1 cellular context compared by ENCODE assay signal in genomic region chr3:126216416-126216815, GRCh38.
TF ChIP-seq lines count a peak whose summit lies in the region.

No MANE protein-coding gene starts in this region.

TF ChIP-seq in GM23338, 12 proteins besides CTCF, POLR2A, EP300 and RAD21 (continued from another document):
- no peak for TF ChIP-seq EZH2 (IDR thresholded peaks at IDR 0.05; ENCODE audit: low read depth, unreplicated experiment)
- TF ChIP-seq ZNF331 (CRISPR knock-in tag; IDR thresholded peaks at IDR 0.05; ENCODE audit: low read depth), result no peak
- TF ChIP-seq NANOG (IDR thresholded peaks at IDR 0.05; ENCODE audit: borderline replicate concordance), result no peak
- TF ChIP-seq REST (IDR thresholded peaks at IDR 0.05; ENCODE audit: unreplicated experiment), result no peak
- no peak for TF ChIP-seq CREB1 (CRISPR knock-in tag; IDR thresholded peaks at IDR 0.05; ENCODE audit: low read depth)
- TF ChIP-seq ZNF462 (CRISPR knock-in tag; IDR thresholded peaks at IDR 0.05), result no peak
TF ChIP-seq in GM23338: peak in this region for 0.
